1 cellular context compared by ENCODE assay signal in the genomic region with DNA sequence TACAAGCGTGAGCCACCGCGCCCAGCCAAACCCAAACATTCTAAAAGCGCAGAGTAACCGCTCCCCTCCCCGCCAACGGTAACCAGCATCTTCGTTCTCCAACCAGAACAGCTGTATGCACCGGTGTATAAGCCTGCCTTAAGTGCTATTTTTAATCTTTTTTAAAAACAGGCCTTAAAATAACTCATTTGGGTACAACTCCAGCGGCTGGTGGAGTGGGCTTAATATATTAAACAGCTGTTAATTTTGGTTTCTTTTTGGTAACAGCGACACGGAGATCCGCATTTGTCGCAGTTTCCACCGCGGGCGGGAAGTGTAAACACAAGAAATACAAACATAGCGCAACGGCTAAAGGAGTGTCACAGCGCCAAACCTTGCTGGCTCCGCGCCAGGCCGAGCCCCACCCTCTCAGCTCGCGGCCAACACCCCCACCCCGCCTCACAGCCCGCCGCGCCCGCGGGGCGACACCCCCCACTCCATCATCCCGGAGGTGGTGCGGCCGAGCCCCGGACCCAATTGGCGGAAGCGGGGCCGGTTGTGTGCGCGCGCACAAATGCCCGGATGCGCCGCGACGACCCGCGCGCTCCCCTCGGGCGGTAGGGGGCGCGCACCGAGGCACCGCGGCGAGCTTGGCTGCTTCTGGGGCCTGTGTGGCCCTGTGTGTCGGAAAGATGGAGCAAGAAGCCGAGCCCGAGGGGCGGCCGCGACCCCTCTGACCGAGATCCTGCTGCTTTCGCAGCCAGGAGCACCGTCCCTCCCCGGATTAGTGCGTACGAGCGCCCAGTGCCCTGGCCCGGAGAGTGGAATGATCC.
A peak's percentile ranks its signal among the peaks of the same experiment; 100 is the strongest.
TF ChIP-seq lines count a peak whose summit lies in the region.

A gene (plus strand): TSS at position 602 of the 812 bp plus-strand sequence. CDS start 301 bp downstream, outside the sequence.

TF ChIP-seq in HEK293, 187 proteins besides CTCF, POLR2A, EP300 and RAD21 (continued from another document):
- TF ChIP-seq, protein P1, sequence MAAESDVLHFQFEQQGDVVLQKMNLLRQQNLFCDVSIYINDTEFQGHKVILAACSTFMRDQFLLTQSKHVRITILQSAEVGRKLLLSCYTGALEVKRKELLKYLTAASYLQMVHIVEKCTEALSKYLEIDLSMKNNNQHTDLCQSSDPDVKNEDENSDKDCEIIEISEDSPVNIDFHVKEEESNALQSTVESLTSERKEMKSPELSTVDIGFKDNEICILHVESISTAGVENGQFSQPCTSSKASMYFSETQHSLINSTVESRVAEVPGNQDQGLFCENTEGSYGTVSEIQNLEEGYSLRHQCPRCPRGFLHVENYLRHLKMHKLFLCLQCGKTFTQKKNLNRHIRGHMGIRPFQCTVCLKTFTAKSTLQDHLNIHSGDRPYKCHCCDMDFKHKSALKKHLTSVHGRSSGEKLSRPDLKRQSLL (tag by site-specific recombination; IDR thresholded peaks at IDR 0.05) = peak; percentile 97
- no peak for TF ChIP-seq ZNF416 (tag by site-specific recombination; IDR thresholded peaks at IDR 0.05)
- TF ChIP-seq RBAK (tag by site-specific recombination; IDR thresholded peaks at IDR 0.05) = no peak
- TF ChIP-seq, protein P2, sequence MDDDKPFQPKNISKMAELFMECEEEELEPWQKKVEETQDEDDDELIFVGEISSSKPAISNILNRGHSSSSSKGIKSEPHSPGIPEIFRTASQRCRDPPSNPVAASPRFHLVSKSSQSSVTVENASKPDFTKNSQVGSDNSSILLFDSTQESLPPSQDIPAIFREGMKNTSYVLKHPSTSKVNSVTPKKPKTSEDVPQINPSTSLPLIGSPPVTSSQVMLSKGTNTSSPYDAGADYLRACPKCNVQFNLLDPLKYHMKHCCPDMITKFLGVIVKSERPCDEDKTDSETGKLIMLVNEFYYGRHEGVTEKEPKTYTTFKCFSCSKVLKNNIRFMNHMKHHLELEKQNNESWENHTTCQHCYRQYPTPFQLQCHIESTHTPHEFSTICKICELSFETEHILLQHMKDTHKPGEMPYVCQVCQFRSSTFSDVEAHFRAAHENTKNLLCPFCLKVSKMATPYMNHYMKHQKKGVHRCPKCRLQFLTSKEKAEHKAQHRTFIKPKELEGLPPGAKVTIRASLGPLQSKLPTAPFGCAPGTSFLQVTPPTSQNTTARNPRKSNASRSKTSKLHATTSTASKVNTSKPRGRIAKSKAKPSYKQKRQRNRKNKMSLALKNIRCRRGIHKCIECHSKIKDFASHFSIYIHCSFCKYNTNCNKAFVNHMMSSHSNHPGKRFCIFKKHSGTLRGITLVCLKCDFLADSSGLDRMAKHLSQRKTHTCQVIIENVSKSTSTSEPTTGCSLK (tag by site-specific recombination; IDR thresholded peaks at IDR 0.05) = no peak
- no peak for TF ChIP-seq ZNF354C (tag by site-specific recombination; IDR thresholded peaks at IDR 0.05; ENCODE audit: borderline replicate concordance, low read depth)
- TF ChIP-seq, protein P3, sequence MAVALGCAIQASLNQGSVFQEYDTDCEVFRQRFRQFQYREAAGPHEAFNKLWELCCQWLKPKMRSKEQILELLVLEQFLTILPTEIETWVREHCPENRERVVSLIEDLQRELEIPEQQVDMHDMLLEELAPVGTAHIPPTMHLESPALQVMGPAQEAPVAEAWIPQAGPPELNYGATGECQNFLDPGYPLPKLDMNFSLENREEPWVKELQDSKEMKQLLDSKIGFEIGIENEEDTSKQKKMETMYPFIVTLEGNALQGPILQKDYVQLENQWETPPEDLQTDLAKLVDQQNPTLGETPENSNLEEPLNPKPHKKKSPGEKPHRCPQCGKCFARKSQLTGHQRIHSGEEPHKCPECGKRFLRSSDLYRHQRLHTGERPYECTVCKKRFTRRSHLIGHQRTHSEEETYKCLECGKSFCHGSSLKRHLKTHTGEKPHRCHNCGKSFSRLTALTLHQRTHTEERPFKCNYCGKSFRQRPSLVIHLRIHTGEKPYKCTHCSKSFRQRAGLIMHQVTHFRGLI (tag by site-specific recombination; IDR thresholded peaks at IDR 0.05) = peak; percentile 97
- no peak for TF ChIP-seq ZNF433 (tag by site-specific recombination; IDR thresholded peaks at IDR 0.05; ENCODE audit: low read depth)
- no peak for TF ChIP-seq ZNF132 (tag by site-specific recombination; IDR thresholded peaks at IDR 0.05; ENCODE audit: borderline replicate concordance)
- TF ChIP-seq ZNF561 (tag by site-specific recombination; IDR thresholded peaks at IDR 0.05; ENCODE audit: borderline replicate concordance) = peak; percentile 82
- TF ChIP-seq, protein P4, sequence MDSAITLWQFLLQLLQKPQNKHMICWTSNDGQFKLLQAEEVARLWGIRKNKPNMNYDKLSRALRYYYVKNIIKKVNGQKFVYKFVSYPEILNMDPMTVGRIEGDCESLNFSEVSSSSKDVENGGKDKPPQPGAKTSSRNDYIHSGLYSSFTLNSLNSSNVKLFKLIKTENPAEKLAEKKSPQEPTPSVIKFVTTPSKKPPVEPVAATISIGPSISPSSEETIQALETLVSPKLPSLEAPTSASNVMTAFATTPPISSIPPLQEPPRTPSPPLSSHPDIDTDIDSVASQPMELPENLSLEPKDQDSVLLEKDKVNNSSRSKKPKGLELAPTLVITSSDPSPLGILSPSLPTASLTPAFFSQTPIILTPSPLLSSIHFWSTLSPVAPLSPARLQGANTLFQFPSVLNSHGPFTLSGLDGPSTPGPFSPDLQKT (IDR thresholded peaks at IDR 0.05; ENCODE audit: borderline replicate concordance, low read depth, low read length) = no peak
- TF ChIP-seq OVOL3 (tag by site-specific recombination; IDR thresholded peaks at IDR 0.05) = 0 out of 2 replicates have a peak, but pooled peaks have one; percentile 39
- TF ChIP-seq ZNF426 (tag by site-specific recombination; IDR thresholded peaks at IDR 0.05) = no peak
- peak; percentile 8; the same call in 1 of the 2 replicates for TF ChIP-seq OSR2 (tag by site-specific recombination; IDR thresholded peaks at IDR 0.05)
- peak; percentile 92 for TF ChIP-seq GLIS2 (tag by site-specific recombination; IDR thresholded peaks at IDR 0.05)
TF ChIP-seq in HEK293: peak in this region for 71.
